18 cellular contexts compared by ENCODE assay signal in genomic region chrX:133544778-133545177, GRCh38.
DNase-seq lines count a peak whose midpoint lies in the region; ATAC-seq lines count a peak whose summit lies in the region.
"Had no signal": no experiment of that assay in that cellular context is flagged by ENCODE, and none has a peak within 500 bp of the region (broad histone marks: within the 10 kb centered on the region; RNA-seq: fewer than 3 reads in every experiment).

No MANE protein-coding gene starts in this region.

- H3K4me3 Mint-ChIP-seq in dendritic cell treated with granulocyte-macrophage colony-stimulating factor and Interleukin-4, amounts not matched to agents 40 ng/mL and 50 ng/mL, for 4 days: no peak overlapping the region

- no peak overlapping the region for H3K4me3 ChIP-seq in ACC112 (ENCODE audit: low read depth, low read length)
- no peak overlapping the region for H3K4me3 ChIP-seq in HUES48 (ENCODE audit: low read depth, low read length)
- H3K4me3 ChIP-seq in mesodermal cell (ENCODE audit: extremely low read depth, insufficient read depth, low read length, poor library complexity, severe bottlenecking): no peak overlapping the region

- H3K27ac ChIP-seq in ACC112 (ENCODE audit: low read depth, low read length): peak overlapping the region; percentile 47
- peak overlapping the region; percentile 53 for H3K27ac ChIP-seq in HUES48 (ENCODE audit: low read depth, low read length)
- peak overlapping the region; percentile 83 for H3K27ac ChIP-seq in mesodermal cell (ENCODE audit: low read depth, low read length, severe bottlenecking)
- H3K27ac ChIP-seq: C4-2B, HL-60, KMS-11 had no signal

- H3K27ac Mint-ChIP-seq in dendritic cell treated with granulocyte-macrophage colony-stimulating factor and Interleukin-4, amounts not matched to agents 40 ng/mL and 50 ng/mL, for 4 days: peak overlapping the region; percentile 66

- no CpG with 5 or more reads among the region's 3 CpGs for WGBS in mesodermal cell (ENCODE audit: insufficient coverage in 2 of 2), 2 experiments

- H3K9ac ChIP-seq in HUES48 (ENCODE audit: low read depth, low read length): no peak overlapping the region
- H3K9ac ChIP-seq: KMS-11 had no signal

- H3K36me3 Mint-ChIP-seq in dendritic cell treated with granulocyte-macrophage colony-stimulating factor and Interleukin-4, amounts not matched to agents 40 ng/mL and 50 ng/mL, for 4 days (ENCODE audit: low read depth): no peaks in the 10 kb centered on the region

- no peak for DNase-seq in SW480 (ENCODE audit: low spot score)
- DNase-seq: MM.1S, NCI-H1105, NCI-H187, NCI-H446 treated with DMSO at 0.1 percent for 48 hours, NCI-H82, SHP77 treated with DMSO at 0.1 percent for 48 hours had no signal

- H3K9me3 ChIP-seq in HUES48 (ENCODE audit: control insufficient read depth, insufficient read depth, low read length) (peaks cover 11% of the 10 kb centered on the region; the same call in 1 of the 2 replicates), mesodermal cell (ENCODE audit: control insufficient read depth, low read length) (no peaks in the 10 kb centered on the region)
- H3K9me3 ChIP-seq: Caco-2 had no signal

- H2AFZ ChIP-seq in ACC112 (ENCODE audit: low read length, unreplicated experiment): no peak overlapping the region

- no peaks in the 10 kb centered on the region for H3K79me2 ChIP-seq in ACC112 (ENCODE audit: control insufficient read depth, insufficient read depth, low read length, unreplicated experiment)

- H3K4me1 Mint-ChIP-seq in dendritic cell treated with granulocyte-macrophage colony-stimulating factor and Interleukin-4, amounts not matched to agents 40 ng/mL and 50 ng/mL, for 4 days (ENCODE audit: low read depth): peaks cover 10% of the 10 kb centered on the region

- intact Hi-C loops in dendritic cell treated with granulocyte-macrophage colony-stimulating factor and Interleukin-4, amounts not matched to agents 40 ng/mL and 50 ng/mL, for 4 days (cut with micrococcal nuclease): loop anchor here (10.0 kb wide), 1 partner anchor 60 kb away; no protein-coding TSS in a partner anchor

- no peaks in the 10 kb centered on the region for H3K9me3 Mint-ChIP-seq in dendritic cell treated with granulocyte-macrophage colony-stimulating factor and Interleukin-4, amounts not matched to agents 40 ng/mL and 50 ng/mL, for 4 days

- H3K36me3 ChIP-seq in ACC112 (ENCODE audit: insufficient read depth, low read length): no peaks in the 10 kb centered on the region
- H3K36me3 ChIP-seq in HUES48 (ENCODE audit: control insufficient read depth, insufficient read depth, low read length): no peaks in the 10 kb centered on the region
- no peaks in the 10 kb centered on the region for H3K36me3 ChIP-seq in mesodermal cell (ENCODE audit: control insufficient read depth, insufficient read depth, low read length)

- ATAC-seq in HG02884 (IDR thresholded peaks at IDR 0.05; ENCODE audit: unreplicated experiment) (no peak), HG02885 (IDR thresholded peaks at IDR 0.05; ENCODE audit: poor library complexity, unreplicated experiment) (no peak), GM19324 (IDR thresholded peaks at IDR 0.05; ENCODE audit: low FRiP score, unreplicated experiment) (no peak)

- no peaks in the 10 kb centered on the region for H3K27me3 ChIP-seq in ACC112 (ENCODE audit: insufficient read depth, low read length)
- no peaks in the 10 kb centered on the region for H3K27me3 ChIP-seq in HUES48 (ENCODE audit: control insufficient read depth, insufficient read depth, low read length)

- H3K4me1 ChIP-seq in ACC112 (ENCODE audit: control insufficient read depth, insufficient read depth, low read length, unreplicated experiment): no peaks in the 10 kb centered on the region
- no peaks in the 10 kb centered on the region; the same call in 1 of the 2 replicates for H3K4me1 ChIP-seq in HUES48 (ENCODE audit: control insufficient read depth, insufficient read depth, low read length)
- H3K4me1 ChIP-seq in mesodermal cell (ENCODE audit: control insufficient read depth, insufficient read depth, low read length, poor library complexity, severe bottlenecking): no peaks in the 10 kb centered on the region
- H3K4me1 ChIP-seq: Caco-2 had no signal

- H3K27me3 Mint-ChIP-seq in dendritic cell treated with granulocyte-macrophage colony-stimulating factor and Interleukin-4, amounts not matched to agents 40 ng/mL and 50 ng/mL, for 4 days: no peaks in the 10 kb centered on the region
